7 cellular contexts compared by ENCODE assay signal in genomic region chr4:6953751-6954380, GRCh38. TPM values are rescaled to one million over a fixed set of nuclear protein-coding genes. Genes with fewer than 3 reads are reported as not detected.
A peak's percentile ranks its signal among the peaks of the same experiment; 100 is the strongest.
DNase-seq lines count a peak whose midpoint lies in the region; ATAC-seq and TF ChIP-seq lines count a peak whose summit lies in the region.

No MANE protein-coding gene starts in this region.

- H3K27ac Mint-ChIP-seq in endothelial cell (ENCODE audit: unreplicated experiment): no peak overlapping the region

- H3K9me3 Mint-ChIP-seq in endothelial cell (ENCODE audit: unreplicated experiment): no peaks in the 10 kb centered on the region

- ATAC-seq in lower lobe of right lung: peak; percentile 41 to 66

- H3K9me3 ChIP-seq in lower lobe of right lung (no peaks in the 10 kb centered on the region), SJCRH30 (replicated peaks) (no peaks in the 10 kb centered on the region)

- H3K27me3 Mint-ChIP-seq in endothelial cell (ENCODE audit: unreplicated experiment): peaks cover 1% of the 10 kb centered on the region

- H3K27me3 ChIP-seq in lower lobe of right lung (ENCODE audit: low read depth): no peaks in the 10 kb centered on the region
- no peaks in the 10 kb centered on the region for H3K27me3 ChIP-seq in SJCRH30

- H3K4me1 ChIP-seq in lower lobe of right lung (peaks cover 28% of the 10 kb centered on the region), SJCRH30 (peaks cover 6% of the 10 kb centered on the region; the same call in 1 of the 2 replicates)

- H3K4me3 Mint-ChIP-seq in endothelial cell (ENCODE audit: unreplicated experiment): no peak overlapping the region

- TF ChIP-seq CTCF in endothelial cell (IDR thresholded peaks at IDR 0.05; ENCODE audit: unreplicated experiment): no peak
- no peak for TF ChIP-seq CTCF in lower lobe of right lung (IDR thresholded peaks at IDR 0.05)

- H3K27ac ChIP-seq in lower lobe of right lung: peak overlapping the region; percentile 68
- H3K27ac ChIP-seq in SJCRH30: no peak overlapping the region

- H3K4me3 ChIP-seq in lower lobe of right lung: peak overlapping the region; percentile 23
- no peak overlapping the region for H3K4me3 ChIP-seq in SJCRH30

- no peaks in the 10 kb centered on the region for H3K36me3 Mint-ChIP-seq in endothelial cell (ENCODE audit: low read depth, unreplicated experiment)

- peak; percentile 52 for DNase-seq in NCI-H345 (lab: John Stamatoyannopoulos, UW)
- peak; percentile 22 for DNase-seq in endothelial cell (ENCODE audit: low spot score)
- DNase-seq in lower lobe of right lung: peak; percentile 75
- peak; percentile 79 for DNase-seq in ureter (ENCODE audit: low spot score)
- DNase-seq in germinal center (ENCODE audit: low spot score): no peak
- no peak for DNase-seq in SJCRH30
- DNase-seq in Kasumi-1 (lab: John Stamatoyannopoulos, UW): no peak

- intact Hi-C loops in lower lobe of right lung (cut with DNase I): no loop called here

- H3K36me3 ChIP-seq in lower lobe of right lung (no peaks in the 10 kb centered on the region), SJCRH30 (no peaks in the 10 kb centered on the region)

- H3K4me1 Mint-ChIP-seq in endothelial cell (ENCODE audit: unreplicated experiment): peaks cover 13% of the 10 kb centered on the region

RNA-seq across cellular contexts. Expression of gene TBC1D14, which starts 44.2 kb away (rescaled TPM):
- total RNA-seq in endothelial cell (ENCODE audit: unreplicated experiment) (33.0 TPM), lower lobe of right lung (60.7 TPM), ureter (44.8 TPM)
- 54.5 and 58.0 TPM in 2 replicates for total RNA-seq in SJCRH30 (2014; rRNA removed; shearing (Covaris generic))

Comparison
In these comparisons a context has a peak if more than half of its experiments do, and no peak if none do; other contexts are left out.
1. DNase-seq: peak in NCI-H345 (single experiment), endothelial cell (single experiment), lower lobe of right lung (single experiment) and ureter (single experiment); none in germinal center (single experiment), SJCRH30 (0 of 2) and Kasumi-1 (0 of 2).